In the genomic region with DNA sequence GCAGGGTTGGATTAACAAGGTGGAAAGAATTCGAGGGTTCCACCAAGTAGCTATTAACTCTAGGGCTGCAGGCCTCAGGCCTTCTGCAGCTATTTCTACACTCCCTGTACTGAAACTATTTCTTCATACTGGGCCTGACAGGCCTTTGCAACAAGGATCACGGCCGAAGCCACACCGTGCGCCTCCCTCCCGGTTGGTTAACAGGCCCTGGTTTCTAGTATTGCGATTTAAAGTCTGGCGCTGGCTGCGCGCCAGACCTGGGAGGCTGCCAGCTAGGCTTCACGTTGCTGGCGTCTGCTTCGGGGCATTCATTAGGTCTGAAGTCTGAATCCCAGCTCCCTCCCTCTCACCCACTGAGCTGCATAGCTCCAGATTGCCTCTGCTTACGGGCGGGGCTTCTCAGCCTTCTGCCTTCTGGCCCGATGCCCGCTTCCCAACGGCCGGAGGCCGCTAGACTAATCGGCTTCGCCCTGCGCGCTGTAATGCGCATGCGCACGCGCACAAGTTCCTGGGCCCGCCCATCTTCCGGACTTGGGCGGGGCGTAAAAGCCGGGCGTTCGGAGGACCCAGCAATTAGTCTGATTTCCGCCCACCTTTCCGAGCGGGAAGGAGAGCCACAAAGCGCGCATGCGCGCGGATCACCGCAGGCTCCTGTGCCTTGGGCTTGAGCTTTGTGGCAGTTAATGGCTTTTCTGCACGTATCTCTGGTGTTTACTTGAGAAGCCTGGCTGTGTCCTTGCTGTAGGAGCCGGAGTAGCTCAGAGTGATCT, we compare ENCODE assay signal across 8 cellular contexts. TPM values are rescaled to one million over a fixed set of nuclear protein-coding genes. Genes with fewer than 3 reads are reported as not detected.
A peak's percentile ranks its signal among the peaks of the same experiment; 100 is the strongest.
DNase-seq lines count a peak whose midpoint lies in the region; ATAC-seq and TF ChIP-seq lines count a peak whose summit lies in the region.

No MANE protein-coding gene starts in this region.

- H3K4me3 Mint-ChIP-seq in activated B cell treated with CpG ODN at 0.5 μM for 24 hours (peak overlapping the region; percentile 96), immature natural killer cell (peak overlapping the region; percentile 96 to 98 (median 97))

- ATAC-seq in HG03175 (IDR thresholded peaks at IDR 0.05; ENCODE audit: unreplicated experiment): peak; percentile 69
- ATAC-seq in activated B cell treated with CpG ODN at 0.5 μM for 24 hours (ENCODE audit: low read depth): peak; percentile 76

- H3K27ac Mint-ChIP-seq in activated B cell treated with CpG ODN at 0.5 μM for 24 hours: peak overlapping the region; percentile 91
- H3K27ac Mint-ChIP-seq in immature natural killer cell: peak overlapping the region; percentile 94 to 99 (median 98)

- peak overlapping the region; percentile 92 for H3K27ac ChIP-seq in caudate nucleus (ENCODE audit: low read depth, low read length)

- H3K4me1 Mint-ChIP-seq in activated B cell treated with CpG ODN at 0.5 μM for 24 hours (peaks cover 18% of the 10 kb centered on the region), immature natural killer cell (peaks cover 50 to 69% of the 10 kb centered on the region in 2 donors)

- in situ Hi-C loops in GM18951 (cut with MboI; ENCODE audit: low sequenced_read_pairs, unreplicated experiment): no loop called here

- TF ChIP-seq CTCF in activated B cell treated with CpG ODN at 0.5 μM for 24 hours (IDR thresholded peaks at IDR 0.05): no peak

- intact Hi-C loops in activated B cell treated with CpG ODN at 0.5 μM for 24 hours (cut with micrococcal nuclease): loop anchor here (1.0 to 10.0 kb wide), 8 partner anchors 130 to 1969 kb away; partner anchors contain the start of genes C11orf58, HTATIP2, IGSF22 and SAAL1

- POLR2A ChIA-PET in activated B cell treated with CpG ODN at 0.5 μM for 24 hours (lab: Charles Lee): interaction anchor here (0.7 to 6.5 kb wide), 17 partner anchors 12 to 383 kb away, joined by 3 to 154 read pairs (median 5); partner anchors contain the start of genes GTF2H1, HPS5, SAAL1 and SERGEF

- peaks cover 58% of the 10 kb centered on the region for H3K36me3 Mint-ChIP-seq in activated B cell treated with CpG ODN at 0.5 μM for 24 hours (ENCODE audit: low read depth)
- H3K36me3 Mint-ChIP-seq in immature natural killer cell: peaks cover 18 to 28% (median 19%) of the 10 kb centered on the region in 3 donors

- DNase-seq in AG08395 (ENCODE audit: low spot score) (peak; percentile 96), NCI-H226 (peak; percentile 99), activated B cell treated with CpG ODN at 0.5 μM for 24 hours (peak; percentile 96), caudate nucleus (lab: John Stamatoyannopoulos, UW) (peak in 60 of 61 donors; percentile 63 to 98 (median 92)), immature natural killer cell (peak; percentile 96 to 97 (median 97)), smooth muscle cell of the brain vasculature (ENCODE audit: low read depth, low spot score) (peak; percentile 99)

- TF ChIP-seq POLR2A in GM18951 (IDR thresholded peaks at IDR 0.05; ENCODE audit: extremely low read depth, insufficient read depth, insufficient read length): peak; percentile 79

- no peaks in the 10 kb centered on the region for H3K9me3 Mint-ChIP-seq in activated B cell treated with CpG ODN at 0.5 μM for 24 hours
- H3K9me3 Mint-ChIP-seq in immature natural killer cell: peaks cover 0 to 2% (median 0%) of the 10 kb centered on the region in 6 donors

- H3K27me3 Mint-ChIP-seq in activated B cell treated with CpG ODN at 0.5 μM for 24 hours (no peaks in the 10 kb centered on the region), immature natural killer cell (ENCODE audit: low read depth in 3 of 3) (peaks cover 25 to 34% (median 32%) of the 10 kb centered on the region in 3 donors)

- CTCF ChIA-PET in activated B cell treated with CpG ODN at 0.5 μM for 24 hours (lab: Charles Lee): interaction anchor here (1.3 to 2.7 kb wide), 4 partner anchors 12 to 281 kb away, joined by 3 to 11 read pairs (median 8); partner anchors contain the start of gene HPS5

RNA-seq across cellular contexts. Expression of gene LDHA, which starts 1.6 kb away (rescaled TPM):
- total RNA-seq in activated B cell treated with CpG ODN at 0.5 μM for 24 hours: 282 and 287 TPM in 2 replicates
- polyA plus RNA-seq in immature natural killer cell: 100 to 1,000 TPM; 395 to 593 (median 422) TPM

RNA-seq across cellular contexts. Expression of gene LDHC, which starts 16.2 kb away (rescaled TPM):
- not detected in 2 replicates for total RNA-seq in activated B cell treated with CpG ODN at 0.5 μM for 24 hours
- polyA plus RNA-seq in immature natural killer cell: not detected

RNA-seq across cellular contexts. Expression of gene LDHAL6A, which starts 59.7 kb away (rescaled TPM):
- total RNA-seq in activated B cell treated with CpG ODN at 0.5 μM for 24 hours: not detected in 2 replicates
- under 1 TPM in 1 of 3 donors, not detected in 2; 0.79 TPM for polyA plus RNA-seq in immature natural killer cell

Comparison
In these comparisons a context has a peak if more than half of its experiments do, and no peak if none do; other contexts are left out.
1. Peak in every context shown above with its lines: DNase-seq, ATAC-seq and H3K27ac ChIP-seq.